17 cellular contexts compared by ENCODE assay signal in the genomic region with DNA sequence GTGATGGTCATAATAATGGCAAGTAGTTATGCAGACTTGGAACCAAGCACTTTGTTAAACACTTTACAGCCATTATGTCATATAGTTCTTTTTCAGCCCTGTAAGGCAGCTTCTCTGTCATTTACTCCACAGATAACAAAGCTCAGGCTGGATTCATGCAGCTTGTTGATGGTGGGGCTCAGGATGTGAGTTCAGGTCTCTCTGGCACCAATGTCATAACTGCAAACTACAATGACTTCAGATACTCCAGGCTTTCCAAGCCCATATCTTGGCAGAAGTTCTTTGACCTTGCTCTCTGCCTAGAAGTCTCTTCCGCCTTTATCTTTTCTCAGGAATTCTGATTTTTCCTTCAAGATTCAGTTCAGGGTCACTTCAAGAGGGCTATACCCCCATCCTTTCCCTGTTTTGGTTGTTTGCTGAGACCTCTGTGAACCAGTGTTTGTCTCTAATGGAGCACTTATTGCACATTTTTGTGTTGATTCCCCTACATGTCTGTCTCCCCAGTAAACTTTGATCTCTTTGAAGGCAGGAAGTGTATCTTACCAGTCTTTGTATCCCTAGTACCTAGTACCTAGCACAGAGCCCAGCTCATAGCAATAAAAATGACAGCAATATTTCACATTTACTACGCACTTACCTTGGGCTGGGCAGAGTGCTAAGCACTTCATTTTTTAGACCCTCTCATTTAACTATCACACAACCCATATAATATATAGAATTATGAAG. TPM values are rescaled to one million over a fixed set of nuclear protein-coding genes. Genes with fewer than 3 reads are reported as not detected.
DNase-seq lines count a peak whose midpoint lies in the region; ATAC-seq and TF ChIP-seq lines count a peak whose summit lies in the region.
"Had no signal": no experiment of that assay in that cellular context is flagged by ENCODE, and none has a peak within 500 bp of the region (broad histone marks: within the 10 kb centered on the region; RNA-seq: fewer than 3 reads in every experiment).

No MANE protein-coding gene starts in this region.

- no peak overlapping the region for H3K4me3 Mint-ChIP-seq in stimulated activated naive CD8-positive, alpha-beta T cell treated with anti-CD3 and anti-CD28 coated beads, Interleukin-15, Interleukin-2, amounts not matched to agents 100 ng/mL and 50 ng/mL, for 24 hours
- peak overlapping the region; percentile 67 for H3K4me3 Mint-ChIP-seq in activated T-helper 17 cell treated with anti-CD3 and anti-CD28 coated beads, Interleukin-2, amount 50 U/mL, for 72 hours
- H3K4me3 Mint-ChIP-seq: H9 had no signal

- no peaks in the 10 kb centered on the region for H3K4me1 ChIP-seq in hepatocyte (ENCODE audit: insufficient read depth)

- H3K36me3 Mint-ChIP-seq in stimulated activated naive CD8-positive, alpha-beta T cell treated with anti-CD3 and anti-CD28 coated beads, Interleukin-15, Interleukin-2, amounts not matched to agents 100 ng/mL and 50 ng/mL, for 24 hours (ENCODE audit: low read depth): peaks cover 19% of the 10 kb centered on the region
- peaks cover 29% of the 10 kb centered on the region for H3K36me3 Mint-ChIP-seq in activated T-helper 17 cell treated with anti-CD3 and anti-CD28 coated beads, Interleukin-2, amount 50 U/mL, for 72 hours (ENCODE audit: low read depth)

- H3K4me3 ChIP-seq in hepatocyte: no peak overlapping the region
- H3K4me3 ChIP-seq: thoracic aorta had no signal

- no peaks in the 10 kb centered on the region for H3K9me2 ChIP-seq in hepatocyte (replicated peaks; ENCODE audit: insufficient read depth)

- H3K36me3 ChIP-seq in hepatocyte (replicated peaks; ENCODE audit: insufficient read depth, low read depth): no peaks in the 10 kb centered on the region
- H3K36me3 ChIP-seq: thoracic aorta, WERI-Rb-1 had no signal

- no peak for ATAC-seq in stimulated activated naive CD8-positive, alpha-beta T cell treated with anti-CD3 and anti-CD28 coated beads, Interleukin-15, Interleukin-2, amounts not matched to agents 100 U/mL and 50 U/mL, for 24 hours
- no peak for ATAC-seq in activated T-helper 17 cell treated with anti-CD3 and anti-CD28 coated beads, Interleukin-2, amount 50 U/mL, for 72 hours (replicated peaks)
- no peak for ATAC-seq in left ventricle myocardium superior

- WGBS in hepatocyte (ENCODE audit: low lambda C conversion rate, missing lambda C conversion rate): 74% methylated on average over 2 of the region's 2 CpGs

- H2AFZ ChIP-seq in hepatocyte: no peak overlapping the region

- TF ChIP-seq CTCF in hepatocyte (IDR thresholded peaks at IDR 0.05; ENCODE audit: poor library complexity): no peak

- peak overlapping the region; percentile 39 for H3K27ac Mint-ChIP-seq in stimulated activated naive CD8-positive, alpha-beta T cell treated with anti-CD3 and anti-CD28 coated beads, Interleukin-15, Interleukin-2, amounts not matched to agents 100 ng/mL and 50 ng/mL, for 24 hours
- H3K27ac Mint-ChIP-seq in activated T-helper 17 cell treated with anti-CD3 and anti-CD28 coated beads, Interleukin-2, amount 50 U/mL, for 72 hours: peak overlapping the region; percentile 67

- DNase-seq in stimulated activated naive CD8-positive, alpha-beta T cell treated with anti-CD3 and anti-CD28 coated beads, Interleukin-15, Interleukin-2, amounts not matched to agents 100 U/mL and 50 U/mL, for 24 hours: no peak
- DNase-seq in hepatocyte (ENCODE audit: low spot score): no peak
- DNase-seq in left ventricle myocardium superior: no peak
- DNase-seq in DMS53 treated with DMSO at 0.1 percent for 48 hours (lab: John Stamatoyannopoulos, UW; ENCODE audit: unreplicated experiment): no peak
- DNase-seq in DMS153 treated with DMSO at 0.1 percent for 48 hours (lab: John Stamatoyannopoulos, UW; ENCODE audit: unreplicated experiment): no peak
- DNase-seq: effector CD8-positive, alpha-beta T cell; GF-D8; left cardiac atrium; NCI-H2171; stimulated activated CD4-positive, alpha-beta T cell treated with anti-CD3 and anti-CD28 coated beads, Interleukin-12 subunit alpha, Interleukin-12 subunit beta, amount 100 ng/mL, for 4 hours had no signal

- no peaks in the 10 kb centered on the region for H3K27me3 ChIP-seq in hepatocyte
- H3K27me3 ChIP-seq: neutrophil had no signal

- intact Hi-C loops in left ventricle myocardium superior (cut with micrococcal nuclease): loop anchor here (5.0 kb wide), 1 partner anchor 113 kb away; no protein-coding TSS in a partner anchor

- peaks cover 38% of the 10 kb centered on the region for H3K79me2 ChIP-seq in hepatocyte

- peak overlapping the region; percentile 42 for H3K27ac ChIP-seq in hepatocyte
- H3K27ac ChIP-seq: neutrophil, thoracic aorta, WERI-Rb-1 had no signal

- H3K4me2 ChIP-seq in hepatocyte: no peak overlapping the region

- H3K9me3 ChIP-seq in hepatocyte (ENCODE audit: low read depth): no peaks in the 10 kb centered on the region
- H3K9me3 ChIP-seq: neutrophil, thoracic aorta had no signal

- H3K9me3 Mint-ChIP-seq in stimulated activated naive CD8-positive, alpha-beta T cell treated with anti-CD3 and anti-CD28 coated beads, Interleukin-15, Interleukin-2, amounts not matched to agents 100 ng/mL and 50 ng/mL, for 24 hours: no peaks in the 10 kb centered on the region
- no peaks in the 10 kb centered on the region for H3K9me3 Mint-ChIP-seq in activated T-helper 17 cell treated with anti-CD3 and anti-CD28 coated beads, Interleukin-2, amount 50 U/mL, for 72 hours
- H3K9me3 Mint-ChIP-seq: activated T-helper 1 cell treated with anti-CD3 and anti-CD28 coated beads, Interleukin-12 subunit alpha, Interleukin-12 subunit beta, Interleukin-2, Interleukin-4 antibody, amounts not matched to agents 30 ng/mL and 10 ng/mL and 1 ng/mL, durations not matched to agents 14 hours and 24 hours and 36 hours; H9 had no signal

- H3K27me3 Mint-ChIP-seq in stimulated activated naive CD8-positive, alpha-beta T cell treated with anti-CD3 and anti-CD28 coated beads, Interleukin-15, Interleukin-2, amounts not matched to agents 100 ng/mL and 50 ng/mL, for 24 hours: no peaks in the 10 kb centered on the region
- no peaks in the 10 kb centered on the region for H3K27me3 Mint-ChIP-seq in activated T-helper 17 cell treated with anti-CD3 and anti-CD28 coated beads, Interleukin-2, amount 50 U/mL, for 72 hours

- no peaks in the 10 kb centered on the region for H4K20me1 ChIP-seq in hepatocyte (ENCODE audit: insufficient read depth, poor library complexity, severe bottlenecking)

- peaks cover 65% of the 10 kb centered on the region for H3K4me1 Mint-ChIP-seq in stimulated activated naive CD8-positive, alpha-beta T cell treated with anti-CD3 and anti-CD28 coated beads, Interleukin-15, Interleukin-2, amounts not matched to agents 100 ng/mL and 50 ng/mL, for 24 hours (ENCODE audit: low read depth)
- H3K4me1 Mint-ChIP-seq in activated T-helper 17 cell treated with anti-CD3 and anti-CD28 coated beads, Interleukin-2, amount 50 U/mL, for 72 hours: peaks cover 53% of the 10 kb centered on the region

RNA-seq across cellular contexts. Expression of a gene that starts 19.7 kb away (rescaled TPM):
- 1 to 10 TPM; 3.1 to 3.7 TPM for total RNA-seq in activated T-helper 17 cell treated with anti-CD3 and anti-CD28 coated beads, Interleukin-2, amount 50 U/mL, for 72 hours
- 12.2 and 17.4 TPM in 2 replicates for total RNA-seq in hepatocyte
- polyA plus RNA-seq in hepatocyte: 18.3 and 18.8 TPM in 2 replicates
- total RNA-seq in left ventricle myocardium superior: 6.2 TPM

RNA-seq across cellular contexts. Expression of a gene that starts 38.5 kb away (rescaled TPM):
- total RNA-seq in activated T-helper 17 cell treated with anti-CD3 and anti-CD28 coated beads, Interleukin-2, amount 50 U/mL, for 72 hours: 1 to 10 TPM; 5.7 to 9.2 TPM
- total RNA-seq in hepatocyte (34.0 and 36.9 TPM in 2 replicates), left ventricle myocardium superior (1.8 TPM)
- polyA plus RNA-seq in hepatocyte: 20.3 and 20.8 TPM in 2 replicates
